26 cellular contexts compared by ENCODE assay signal in the genomic region with DNA sequence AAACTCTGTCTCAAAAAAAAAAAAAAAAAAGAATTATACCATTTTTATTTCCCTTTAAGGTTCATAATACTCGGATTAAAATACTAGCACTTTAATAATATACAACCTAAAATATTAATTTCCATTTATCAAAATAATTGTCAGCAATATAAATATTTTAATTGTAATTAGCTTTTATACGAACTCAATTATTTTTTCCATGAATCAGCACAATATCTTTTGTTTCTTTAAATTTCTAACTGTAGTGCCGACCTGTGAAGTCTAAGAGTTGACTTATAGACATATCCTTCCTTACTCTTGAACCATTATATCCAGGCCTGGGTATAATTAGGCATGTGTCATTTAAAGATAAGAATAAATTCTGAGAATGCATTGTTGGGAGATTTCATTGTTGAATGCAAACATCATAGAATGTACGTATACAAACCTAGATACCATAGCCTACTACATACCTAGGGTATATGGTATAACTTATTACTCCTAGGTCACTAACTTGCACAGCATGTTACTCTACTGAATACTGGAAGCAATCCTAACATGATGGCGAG.
DNase-seq lines count a peak whose midpoint lies in the region; ATAC-seq, FAIRE-seq and TF ChIP-seq lines count a peak whose summit lies in the region.
"Had no signal": no experiment of that assay in that cellular context is flagged by ENCODE, and none has a peak within 500 bp of the region (broad histone marks: within the 10 kb centered on the region; RNA-seq: fewer than 3 reads in every experiment).

No MANE protein-coding gene starts in this region.

- H3K4me1 ChIP-seq in A549, result no peaks in the 10 kb centered on the region
- H3K4me1 ChIP-seq in IMR-90 (ENCODE audit: control insufficient read depth, insufficient read depth, low read length), result no peaks in the 10 kb centered on the region
- H3K4me1 ChIP-seq in K562 (replicated peaks in 1 of 2; ENCODE audit: control insufficient read depth in 2 of 2, insufficient read depth in 2 of 2, low read length in 2 of 2), result peaks cover 0 to 3% of the 10 kb centered on the region in 2 experiments; a peak in 2 of 5 replicates
- H3K4me1 ChIP-seq in neuronal stem cell (ENCODE audit: control insufficient read depth in 2 of 2, insufficient read depth in 1 of 2, low read depth in 1 of 2, low read length in 2 of 2), result no peaks in the 10 kb centered on the region
- H3K4me1 ChIP-seq: BE2C, BLaER1 had no signal

- H3K27ac Mint-ChIP-seq in activated naive CD4-positive, alpha-beta T cell treated with anti-CD3 and anti-CD28 coated beads, Interleukin-2, amount 50 U/mL, for 72 hours, result no peak overlapping the region
- H3K27ac Mint-ChIP-seq: CD14-positive monocyte; CD4-positive, alpha-beta memory T cell; CD4-positive, CD25-positive, alpha-beta regulatory T cell; CD8-positive, alpha-beta memory T cell had no signal

- H2AK9ac ChIP-seq in IMR-90 (replicated peaks; ENCODE audit: low read depth, low read length, poor library complexity), result no peak overlapping the region

- ATAC-seq in A549, result no peak
- ATAC-seq in IMR-90 (ENCODE audit: low read depth), result no peak
- peak; percentile 63 for ATAC-seq in K562
- no peak for ATAC-seq in activated naive CD4-positive, alpha-beta T cell treated with anti-CD3 and anti-CD28 coated beads, Interleukin-2, amount 50 U/mL, for 72 hours

- H3K27ac ChIP-seq in A549 (no peak overlapping the region), IMR-90 (ENCODE audit: insufficient read depth, low read length) (no peak overlapping the region), K562 (ENCODE audit: extremely low read depth, low read depth, low read length) (no peak overlapping the region), coronary artery (no peak overlapping the region), neuronal stem cell (replicated peaks; ENCODE audit: low read length) (no peak overlapping the region)
- H3K27ac ChIP-seq: BLaER1 had no signal

- in situ Hi-C loops in IMR-90 (cut with MboI; ENCODE audit: low sequenced_read_pairs) (no loop called here), K562 (cut with MboI) (no loop called here)

- no peaks in the 10 kb centered on the region for H3K79me2 ChIP-seq in K562 (ENCODE audit: control insufficient read depth, insufficient read depth, low read length)

- no peak overlapping the region for H4K91ac ChIP-seq in IMR-90 (ENCODE audit: insufficient read depth, low read depth, low read length)
- H4K91ac ChIP-seq in neuronal stem cell (ENCODE audit: low read depth, low read length, poor library complexity), result no peak overlapping the region

- H2BK20ac ChIP-seq in IMR-90 (ENCODE audit: low read depth, low read length), result no peak overlapping the region

- H4K20me1 ChIP-seq in IMR-90 (ENCODE audit: insufficient read depth, low read length), result no peaks in the 10 kb centered on the region
- H4K20me1 ChIP-seq in K562 (replicated peaks; ENCODE audit: control insufficient read depth, insufficient read depth, low read length), result no peaks in the 10 kb centered on the region
- H4K20me1 ChIP-seq: BLaER1 had no signal

- dilution Hi-C loops in IMR-90 (cut with HindIII; ENCODE audit: low sequenced_read_pairs, unreplicated experiment), result no loop called here

- H3K4ac ChIP-seq in IMR-90 (ENCODE audit: low read depth, low read length), result no peak overlapping the region
- no peak overlapping the region for H3K4ac ChIP-seq in neuronal stem cell (ENCODE audit: low read length)

- WGBS in A549 (ENCODE audit: missing lambda C conversion rate), result 3% methylated on average over 5 of the region's 5 CpGs
- WGBS in IMR-90 (ENCODE audit: extremely low coverage in 2 of 2, insufficient read length in 1 of 2), 2 experiments, result no CpG with 5 or more reads among the region's 5 CpGs
- WGBS in K562 (ENCODE audit: insufficient coverage, low coverage, missing lambda C conversion rate), result 10% methylated on average over 5 of the region's 5 CpGs
- 100% methylated on average over 1 of the region's 5 CpGs for WGBS in neuronal stem cell (ENCODE audit: extremely low coverage in 2 of 2, insufficient read length in 2 of 2, insufficient replicate concordance in 1 of 2), 2 donors

- peaks cover 0 to 7% of the 10 kb centered on the region in 2 donors for H3K9me3 Mint-ChIP-seq in activated naive CD4-positive, alpha-beta T cell treated with anti-CD3 and anti-CD28 coated beads, Interleukin-2, amount 50 U/mL, for 72 hours

- H3K9ac ChIP-seq in IMR-90 (ENCODE audit: low read depth, low read length) (no peak overlapping the region), K562 (ENCODE audit: insufficient read depth in 1 of 2, low read depth in 2 of 2, low read length in 2 of 2) (no peak overlapping the region), neuronal stem cell (ENCODE audit: low read depth, low read length, poor library complexity) (no peak overlapping the region)
- H3K9ac ChIP-seq: BLaER1 had no signal

- no peak overlapping the region for H2BK12ac ChIP-seq in neuronal stem cell (ENCODE audit: low read length)

- H3K27me3 ChIP-seq in IMR-90 (ENCODE audit: control insufficient read depth, insufficient read depth, low read length) (no peaks in the 10 kb centered on the region), K562 (ENCODE audit: control insufficient read depth in 2 of 2, insufficient read depth in 2 of 2, low read length in 2 of 2) (no peaks in the 10 kb centered on the region), neuronal stem cell (ENCODE audit: control insufficient read depth in 3 of 3, insufficient read depth in 3 of 3, low read depth in 1 of 3, low read length in 3 of 3) (no peaks in the 10 kb centered on the region)
- H3K27me3 ChIP-seq: BE2C, BLaER1 had no signal

- H4K8ac ChIP-seq in IMR-90 (ENCODE audit: low read depth in 2 of 2, low read length in 2 of 2) (no peak overlapping the region), neuronal stem cell (ENCODE audit: low read depth, low read length) (no peak overlapping the region)

- H3K14ac ChIP-seq in IMR-90 (replicated peaks; ENCODE audit: low read depth, low read length) (no peak overlapping the region), neuronal stem cell (ENCODE audit: low read length) (no peak overlapping the region)

- H3K9me3 ChIP-seq in A549, result no peaks in the 10 kb centered on the region
- peaks cover 2% of the 10 kb centered on the region; the same call in 1 of the 2 replicates for H3K9me3 ChIP-seq in IMR-90 (ENCODE audit: control insufficient read depth, insufficient read depth, low read length)
- 0 out of 2 replicates have a peak, but pooled peaks cover 2% of the 10 kb centered on the region for H3K9me3 ChIP-seq in K562 (replicated peaks; ENCODE audit: control insufficient read depth, insufficient read depth, low read depth, low read length)
- no peaks in the 10 kb centered on the region for H3K9me3 ChIP-seq in neuronal stem cell (replicated peaks in 1 of 2; ENCODE audit: control insufficient read depth in 2 of 2, insufficient read depth in 1 of 2, low read depth in 1 of 2, low read length in 2 of 2)
- H3K9me3 ChIP-seq: BE2C, BLaER1 had no signal

- peak; percentile 70 for FAIRE-seq in A204.1 (lab: Jason Lieb, UNC)
- FAIRE-seq in A549 (lab: Jason Lieb, UNC), result no peak
- FAIRE-seq in K562 (lab: Jason Lieb, UNC), result no peak
- FAIRE-seq: GM12892, GM18507 had no signal

- H3K36me3 ChIP-seq in IMR-90 (ENCODE audit: control insufficient read depth, insufficient read depth, low read length) (no peaks in the 10 kb centered on the region), K562 (ENCODE audit: control insufficient read depth, insufficient read depth, low read length) (no peaks in the 10 kb centered on the region), neuronal stem cell (replicated peaks in 1 of 2; ENCODE audit: control insufficient read depth in 2 of 2, insufficient read depth in 2 of 2, low read length in 2 of 2) (no peaks in the 10 kb centered on the region)
- H3K36me3 ChIP-seq: BE2C, BLaER1 had no signal

- intact Hi-C loops in IMR-90 (cut with micrococcal nuclease), result no loop called here
- intact Hi-C loops in K562 (cut with micrococcal nuclease), result no loop called here

- H2BK15ac ChIP-seq in IMR-90 (ENCODE audit: low read depth, low read length) (no peak overlapping the region), neuronal stem cell (ENCODE audit: low read length) (no peak overlapping the region)

- BruUV-seq in IMR-90 (replicated peaks; lab: Mats Ljungman, UMichigan) (no TSS peak), K562 (replicated peaks; lab: Mats Ljungman, UMichigan) (no TSS peak)

- no peak overlapping the region for H4K5ac ChIP-seq in IMR-90 (ENCODE audit: low read depth, low read length)

- H2BK120ac ChIP-seq in IMR-90 (ENCODE audit: low read depth, low read length) (no peak overlapping the region), neuronal stem cell (ENCODE audit: low read depth, low read length) (no peak overlapping the region)

- H2BK5ac ChIP-seq in IMR-90 (ENCODE audit: low read depth, low read length, poor library complexity, severe bottlenecking), result no peak overlapping the region
- H2BK5ac ChIP-seq in neuronal stem cell (ENCODE audit: low read length), result no peak overlapping the region

- H3K79me1 ChIP-seq in IMR-90 (ENCODE audit: low read depth in 1 of 2, low read length in 2 of 2) (no peaks in the 10 kb centered on the region), neuronal stem cell (ENCODE audit: low read depth, low read length) (no peaks in the 10 kb centered on the region)

- TF ChIP-seq RAD21 in A549 (conservative IDR thresholded peaks at IDR 0.05 in 1 of 2, IDR thresholded peaks at IDR 0.05 in 1 of 2) (no peak), IMR-90 (IDR thresholded peaks at IDR 0.05; ENCODE audit: low read length) (no peak), K562 (CRISPR knock-in tag; conservative IDR thresholded peaks at IDR 0.05 in 1 of 2, IDR thresholded peaks at IDR 0.05 in 1 of 2) (no peak)

- POLR2A ChIA-PET in A549 (lab: Yijun Ruan, JAX) (no interaction called here), IMR-90 (lab: Charles Lee; ENCODE audit: unreplicated experiment) (no interaction called here), K562 (lab: Yijun Ruan, JAX) (no interaction called here)

- H3K4me2 ChIP-seq in A549 (no peak overlapping the region), IMR-90 (ENCODE audit: low read depth, low read length) (no peak overlapping the region), K562 (ENCODE audit: insufficient read depth, low read length) (no peak overlapping the region), neuronal stem cell (ENCODE audit: insufficient read depth, low read length, poor library complexity, severe bottlenecking) (no peak overlapping the region)
- H3K4me2 ChIP-seq: BLaER1 had no signal

- H3K23ac ChIP-seq in IMR-90 (ENCODE audit: low read depth, low read length) (no peak overlapping the region), neuronal stem cell (ENCODE audit: low read depth, low read length, poor library complexity) (no peak overlapping the region)

- no peak overlapping the region for H3K56ac ChIP-seq in IMR-90 (ENCODE audit: extremely low read depth, insufficient read depth, low read length)

- TF ChIP-seq POLR2A in A549 (IDR thresholded peaks at IDR 0.05; ENCODE audit: low read length) (no peak), IMR-90 (IDR thresholded peaks at IDR 0.05; ENCODE audit: low read depth, low read length) (no peak), K562 (conservative IDR thresholded peaks at IDR 0.05) (no peak)

- H2AFZ ChIP-seq in IMR-90 (replicated peaks; ENCODE audit: low read length, poor library complexity), result no peak overlapping the region
- no peak overlapping the region for H2AFZ ChIP-seq in K562 (ENCODE audit: low read depth, low read length)
- H2AFZ ChIP-seq in neuronal stem cell (ENCODE audit: low read length), result no peak overlapping the region

- H3K36me3 Mint-ChIP-seq in activated naive CD4-positive, alpha-beta T cell treated with anti-CD3 and anti-CD28 coated beads, Interleukin-2, amount 50 U/mL, for 72 hours, result no peaks in the 10 kb centered on the region
- H3K36me3 Mint-ChIP-seq: CD14-positive monocyte; CD4-positive, alpha-beta memory T cell; CD4-positive, CD25-positive, alpha-beta regulatory T cell; CD8-positive, alpha-beta memory T cell had no signal

- H2AK5ac ChIP-seq in IMR-90 (ENCODE audit: low read depth, low read length) (no peak overlapping the region), neuronal stem cell (ENCODE audit: low read depth, low read length) (no peak overlapping the region)

- H3K18ac ChIP-seq in IMR-90 (ENCODE audit: low read depth, low read length) (no peak overlapping the region), neuronal stem cell (ENCODE audit: low read length) (no peak overlapping the region)

- H3K9me1 ChIP-seq in IMR-90 (ENCODE audit: insufficient read depth, low read length) (no peaks in the 10 kb centered on the region), K562 (ENCODE audit: control insufficient read depth, insufficient read depth, low read length) (no peaks in the 10 kb centered on the region)

- CTCF ChIA-PET in A549 (lab: Yijun Ruan, JAX), result no interaction called here
- CTCF ChIA-PET in IMR-90 (lab: Yijun Ruan, JAX), result no interaction called here
- CTCF ChIA-PET in K562 (lab: Yijun Ruan, JAX; ENCODE audit: low intra/inter-chr PET ratio), result no interaction called here

- TF ChIP-seq EP300 in A549 (IDR thresholded peaks at IDR 0.05) (no peak), K562 (IDR thresholded peaks at IDR 0.05; ENCODE audit: low read length) (no peak)

- H3K4me3 ChIP-seq in A549 (no peak overlapping the region), IMR-90 (ENCODE audit: insufficient read depth, low read depth, low read length) (no peak overlapping the region), K562 (no peak overlapping the region), coronary artery (no peak overlapping the region), neuronal stem cell (ENCODE audit: low read length in 2 of 2) (no peak overlapping the region)
- H3K4me3 ChIP-seq: BLaER1 had no signal

- DNase-seq in A549 (ENCODE audit: low read depth in 1 of 2, low spot score in 1 of 2) (no peak), IMR-90 (no peak), K562 (ENCODE audit: extremely low read depth in 1 of 4, low spot score in 3 of 4) (peak in 1 of 4 experiments; percentile 2), coronary artery (ENCODE audit: low spot score) (no peak), neuronal stem cell (ENCODE audit: low spot score) (no peak)
- no peak for DNase-seq in activated naive CD4-positive, alpha-beta T cell treated with anti-CD3 and anti-CD28 coated beads, Interleukin-2, amount 50 U/mL, for 72 hours (ENCODE audit: low spot score in 2 of 2)
- DNase-seq: 8988T; ACHN; BE2C; C1 segment of cervical spinal cord; CD4-positive, alpha-beta memory T cell; CD4-positive, CD25-positive, alpha-beta regulatory T cell; CD8-positive, alpha-beta memory T cell; COR-L47; DMS 273 treated with DMSO at 0.1 percent for 48 hours; DMS153; DMS53; DMS79; DND-41; EL; GF-D8 had no signal

- TF ChIP-seq CTCF in A549 (IDR thresholded peaks at IDR 0.05) (no peak), IMR-90 (conservative IDR thresholded peaks at IDR 0.05; ENCODE audit: low read depth, low read length) (no peak), K562 (IDR thresholded peaks at IDR 0.05 in 2 of 3, conservative IDR thresholded peaks at IDR 0.05 in 1 of 3; ENCODE audit: insufficient read depth in 2 of 3, low read depth in 1 of 3, low read length in 3 of 3) (no peak), coronary artery (IDR thresholded peaks at IDR 0.05) (no peak)
